8 cellular contexts compared by ENCODE assay signal in the genomic region with DNA sequence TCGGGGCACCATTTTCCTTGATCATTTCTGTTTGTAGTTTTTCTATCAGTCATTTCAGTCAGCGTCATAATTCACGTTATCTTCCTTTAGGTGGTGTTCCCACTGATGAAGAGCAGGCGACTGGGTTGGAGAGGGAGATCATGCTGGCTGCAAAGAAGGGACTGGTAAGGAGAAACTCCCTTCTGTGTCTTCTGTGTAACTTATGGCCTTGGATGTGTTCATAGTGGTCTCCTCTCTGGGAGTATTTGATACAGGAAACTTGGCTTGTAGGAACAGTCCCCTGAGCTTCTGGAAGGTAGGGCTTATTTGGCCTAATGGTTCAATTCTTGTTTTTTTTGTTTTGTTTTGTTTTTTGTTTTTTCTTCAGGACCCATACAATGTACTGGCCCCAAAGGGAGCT. TPM values are rescaled to one million over a fixed set of nuclear protein-coding genes. Genes with fewer than 3 reads are reported as not detected.
DNase-seq lines count a peak whose midpoint lies in the region; TF ChIP-seq lines count a peak whose summit lies in the region.

No MANE protein-coding gene starts in this region.

- peaks cover 5% of the 10 kb centered on the region for H3K27me3 Mint-ChIP-seq in glutamatergic neuron (ENCODE audit: unreplicated experiment)

- peaks cover 19% of the 10 kb centered on the region for H3K79me2 ChIP-seq in GM23248 (ENCODE audit: insufficient read depth)

- H3K36me3 ChIP-seq in GM23248 (ENCODE audit: low read depth) = peaks cover 19% of the 10 kb centered on the region

- H3K27ac ChIP-seq in GM23248 = no peak overlapping the region
- H3K27ac ChIP-seq in skin epidermis = peak overlapping the region in 11 of 21 experiments; percentile 88 to 98 (median 94)

- DNase-seq in GM23248 (no peak), glutamatergic neuron (no peak), HT-29 (ENCODE audit: low spot score) (no peak), GF-D8 (lab: John Stamatoyannopoulos, UW) (no peak), SIG-M5 (lab: John Stamatoyannopoulos, UW) (no peak)
- no peak for DNase-seq in stimulated activated CD4-positive, alpha-beta T cell treated with anti-CD3 and anti-CD28 coated beads, Interleukin-4, amount 100 ng/mL, for 24 hours

- H3K9me3 Mint-ChIP-seq in glutamatergic neuron (ENCODE audit: unreplicated experiment) = peaks cover 8% of the 10 kb centered on the region

- H3K4me1 Mint-ChIP-seq in glutamatergic neuron (ENCODE audit: low read depth, unreplicated experiment) = peaks cover 8% of the 10 kb centered on the region

- no peaks in the 10 kb centered on the region for H3K9me2 ChIP-seq in GM23248 (ENCODE audit: insufficient read depth)

- peaks cover 3% of the 10 kb centered on the region for H3K36me3 Mint-ChIP-seq in glutamatergic neuron (ENCODE audit: unreplicated experiment)

- peak overlapping the region; percentile 94 for H3K4me2 ChIP-seq in GM23248 (ENCODE audit: unreplicated experiment)

- H3K27me3 ChIP-seq in GM23248 (replicated peaks; ENCODE audit: insufficient read depth) = no peaks in the 10 kb centered on the region

- in situ Hi-C loops in GM23248 (cut with MboI) = no loop called here

- 88 to 90% methylated on average over 4 of the region's 4 CpGs for WGBS in GM23248 (ENCODE audit: low coverage in 1 of 2, low lambda C conversion rate in 2 of 2, missing lambda C conversion rate in 2 of 2), 2 experiments

- peak overlapping the region; percentile 89; the same call in 1 of the 2 replicates for H2AFZ ChIP-seq in GM23248

- H3K9ac ChIP-seq in GM23248 = peak overlapping the region; percentile 94

- peaks cover 11% of the 10 kb centered on the region; the same call in 1 of the 2 replicates for H3K4me1 ChIP-seq in GM23248 (ENCODE audit: insufficient read depth)

- H3K27ac Mint-ChIP-seq in glutamatergic neuron (ENCODE audit: unreplicated experiment) = peak overlapping the region; percentile 41

- no peaks in the 10 kb centered on the region for H4K20me1 ChIP-seq in GM23248 (ENCODE audit: insufficient read depth)

- H3K9me3 ChIP-seq in GM23248 (ENCODE audit: low read depth) = no peaks in the 10 kb centered on the region

- TF ChIP-seq CTCF in WI38 (IDR thresholded peaks at IDR 0.05; ENCODE audit: low read depth, low read length) (no peak), glutamatergic neuron (IDR thresholded peaks at IDR 0.05; ENCODE audit: partially characterized antibody, unreplicated experiment) (no peak)

- H3F3A ChIP-seq in GM23248 (ENCODE audit: insufficient read depth) = peaks cover 30% of the 10 kb centered on the region

- peak overlapping the region; percentile 96 for H3K4me3 Mint-ChIP-seq in glutamatergic neuron (ENCODE audit: unreplicated experiment)

- peak overlapping the region; percentile 98 for H3K4me3 ChIP-seq in GM23248
- H3K4me3 ChIP-seq in WI38 (ENCODE audit: low read depth, low read length) = peak overlapping the region; percentile 92
- H3K4me3 ChIP-seq in skin epidermis = peak overlapping the region; percentile 79 to 97 (median 88)

RNA-seq across cellular contexts. Expression of gene COX5B, which starts 1.1 kb away (rescaled TPM):
- 175 and 211 TPM in 2 replicates for total RNA-seq in GM23248 (2014; rRNA removed; shearing (Covaris generic))
- polyA plus RNA-seq in GM23248 (2016; fragmentation: Nextera tagmentation; extraction: Ambion mirVana) = 315 and 327 TPM in 2 replicates
- 207 TPM for total RNA-seq in glutamatergic neuron (ENCODE audit: unreplicated experiment)
- total RNA-seq in HT-29 (2014; rRNA removed; shearing (Covaris generic)) = 428 and 475 TPM in 2 replicates

RNA-seq across cellular contexts. Expression of gene ACTR1B, which starts 16.9 kb away (rescaled TPM):
- total RNA-seq in GM23248 (2014; rRNA removed; shearing (Covaris generic)) = 63.6 and 65.8 TPM in 2 replicates
- polyA plus RNA-seq in GM23248 (2016; fragmentation: Nextera tagmentation; extraction: Ambion mirVana) = 53.4 and 55.9 TPM in 2 replicates
- 104 TPM for total RNA-seq in glutamatergic neuron (ENCODE audit: unreplicated experiment)
- total RNA-seq in HT-29 (2014; rRNA removed; shearing (Covaris generic)) = 61.6 and 66.7 TPM in 2 replicates

RNA-seq across cellular contexts. Expression of gene C2orf92, which starts 22.5 kb away (rescaled TPM):
- 1.2 and 3.4 TPM in 2 replicates for total RNA-seq in GM23248 (2014; rRNA removed; shearing (Covaris generic))
- polyA plus RNA-seq in GM23248 (2016; fragmentation: Nextera tagmentation; extraction: Ambion mirVana) = 1.1 and 1.3 TPM in 2 replicates
- 19.6 TPM for total RNA-seq in glutamatergic neuron (ENCODE audit: unreplicated experiment)
- total RNA-seq in HT-29 (2014; rRNA removed; shearing (Covaris generic)) = 1.9 and 2.2 TPM in 2 replicates

RNA-seq across cellular contexts. Expression of gene ANKRD36B, which starts 57.3 kb away (rescaled TPM):
- total RNA-seq in GM23248 (2014; rRNA removed; shearing (Covaris generic)) = 5.4 and 15.7 TPM in 2 replicates
- 6.2 and 9.8 TPM in 2 replicates for polyA plus RNA-seq in GM23248 (2016; fragmentation: Nextera tagmentation; extraction: Ambion mirVana)
- 54.7 TPM for total RNA-seq in glutamatergic neuron (ENCODE audit: unreplicated experiment)
- 6.7 and 8.6 TPM in 2 replicates for total RNA-seq in HT-29 (2014; rRNA removed; shearing (Covaris generic))
